In the genomic region with DNA sequence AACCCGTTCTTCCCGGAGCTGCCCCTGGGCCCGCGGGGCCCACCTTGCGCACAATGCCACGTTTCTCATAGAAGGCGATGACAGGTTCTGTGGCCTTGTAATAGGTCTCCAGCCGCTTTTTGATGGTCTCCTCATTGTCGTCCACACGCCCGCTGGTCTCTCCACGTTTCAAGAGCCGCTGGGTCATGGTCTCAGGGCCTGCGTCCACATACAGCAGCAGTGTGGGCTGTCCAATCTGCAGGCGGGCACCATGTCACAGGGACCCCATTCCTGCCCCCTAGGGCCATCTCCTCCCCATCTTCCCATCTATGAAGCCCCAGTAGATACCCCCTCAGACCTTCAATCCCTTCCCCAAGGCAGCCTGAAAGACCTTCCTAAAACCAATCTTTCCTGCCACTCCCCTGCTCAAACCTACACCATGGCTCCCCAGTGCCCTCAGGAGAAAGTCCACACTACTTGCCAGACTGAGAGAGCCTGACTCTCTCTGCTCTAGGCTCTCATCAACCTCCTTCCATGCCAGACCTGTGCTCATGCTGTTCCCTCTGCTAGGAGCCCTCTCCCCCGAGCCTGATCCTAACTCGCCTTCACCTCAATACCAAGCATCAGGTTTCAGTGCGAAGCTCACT, we compare ENCODE assay signal across 17 cellular contexts. TPM values are rescaled to one million over a fixed set of nuclear protein-coding genes. Genes with fewer than 3 reads are reported as not detected.
DNase-seq lines count a peak whose midpoint lies in the region; ATAC-seq and TF ChIP-seq lines count a peak whose summit lies in the region.
"Had no signal": no experiment of that assay in that cellular context is flagged by ENCODE, and none has a peak within 500 bp of the region (broad histone marks: within the 10 kb centered on the region; RNA-seq: fewer than 3 reads in every experiment).

No MANE protein-coding gene starts in this region.

- H3K27ac ChIP-seq in subcutaneous abdominal adipose tissue (ENCODE audit: low read depth, low read length), result peak overlapping the region; percentile 62
- H3K27ac ChIP-seq: 22Rv1, brain microvascular endothelial cell, pancreas had no signal

- H3K36me3 Mint-ChIP-seq in activated CD8-positive, alpha-beta T cell treated with anti-CD3 and anti-CD28 coated beads, Interleukin-2, amount 10 ng/mL, durations not matched to agents 7 days and 5 days (ENCODE audit: low read depth), result peaks cover 6% of the 10 kb centered on the region
- H3K36me3 Mint-ChIP-seq in activated CD8-positive, alpha-beta T cell treated with anti-CD3 and anti-CD28 coated beads for 36 hours (ENCODE audit: low read depth), result no peaks in the 10 kb centered on the region
- H3K36me3 Mint-ChIP-seq in activated T-helper 17 cell treated with anti-CD3 and anti-CD28 coated beads, Interleukin-2, amount 50 U/mL, for 72 hours (ENCODE audit: low read depth), result no peaks in the 10 kb centered on the region
- H3K36me3 Mint-ChIP-seq in memory B cell, result no peaks in the 10 kb centered on the region
- H3K36me3 Mint-ChIP-seq in HFFc6 (ENCODE audit: low read depth), result peaks cover 9% of the 10 kb centered on the region; the same call in 1 of the 2 replicates

- POLR2A ChIA-PET in activated CD8-positive, alpha-beta T cell treated with anti-CD3 and anti-CD28 coated beads, Interleukin-2, amount 10 ng/mL, durations not matched to agents 7 days and 5 days (lab: Charles Lee), result interaction anchor here (0.6 to 1.4 kb wide), 2 partner anchors 16 to 80 kb away, joined by 3 read pairs; no protein-coding TSS in a partner anchor
- POLR2A ChIA-PET in activated CD8-positive, alpha-beta T cell treated with anti-CD3 and anti-CD28 coated beads for 36 hours (lab: Charles Lee), result interaction anchor here (1.3 to 2.0 kb wide), 4 partner anchors 10 to 134 kb away, joined by 3 to 8 read pairs (median 6); partner anchors contain the start of gene ENG

- intact Hi-C loops in activated CD8-positive, alpha-beta T cell treated with anti-CD3 and anti-CD28 coated beads for 36 hours (cut with micrococcal nuclease), result loop anchor here (5.0 kb wide), 2 partner anchors 66 to 131 kb away; partner anchors contain the start of genes FPGS and TOR2A

- no peaks in the 10 kb centered on the region for H3K9me3 ChIP-seq in subcutaneous abdominal adipose tissue (ENCODE audit: control insufficient read depth in 5 of 5, low read length in 5 of 5)
- H3K9me3 ChIP-seq: pancreas, tibial nerve had no signal

- H3K9ac ChIP-seq in subcutaneous abdominal adipose tissue (ENCODE audit: low read length in 5 of 5), result no peak overlapping the region

- H3K36me3 ChIP-seq in subcutaneous abdominal adipose tissue (ENCODE audit: control insufficient read depth in 5 of 5, insufficient read depth in 5 of 5, low read length in 5 of 5), result peaks cover 0 to 42% (median 35%) of the 10 kb centered on the region in 5 donors

- H3K27me3 Mint-ChIP-seq in activated CD8-positive, alpha-beta T cell treated with anti-CD3 and anti-CD28 coated beads, Interleukin-2, amount 10 ng/mL, durations not matched to agents 7 days and 5 days (ENCODE audit: low read depth), result no peaks in the 10 kb centered on the region
- H3K27me3 Mint-ChIP-seq in activated CD8-positive, alpha-beta T cell treated with anti-CD3 and anti-CD28 coated beads for 36 hours, result no peaks in the 10 kb centered on the region
- no peaks in the 10 kb centered on the region for H3K27me3 Mint-ChIP-seq in activated T-helper 17 cell treated with anti-CD3 and anti-CD28 coated beads, Interleukin-2, amount 50 U/mL, for 72 hours
- H3K27me3 Mint-ChIP-seq in memory B cell (no peaks in the 10 kb centered on the region), HFFc6 (ENCODE audit: insufficient read depth) (no peaks in the 10 kb centered on the region; the same call in none of the 2 replicates)
- H3K27me3 Mint-ChIP-seq: activated CD4-positive, alpha-beta T cell treated with anti-CD3 and anti-CD28 coated beads for 36 hours; activated CD8-positive, alpha-beta memory T cell treated with anti-CD3 and anti-CD28 coated beads, Interleukin-2, amount 10 ng/mL, durations not matched to agents 7 days and 5 days had no signal

- CTCF ChIA-PET in activated CD8-positive, alpha-beta T cell treated with anti-CD3 and anti-CD28 coated beads, Interleukin-2, amount 10 ng/mL, durations not matched to agents 7 days and 5 days (lab: Charles Lee), result interaction anchor here (0.6 to 4.9 kb wide), 16 partner anchors 14 to 363 kb away, joined by 3 to 55 read pairs (median 9); partner anchors contain the start of genes CDK9, ENG, ST6GALNAC6 and TOR2A
- CTCF ChIA-PET in activated CD8-positive, alpha-beta T cell treated with anti-CD3 and anti-CD28 coated beads for 36 hours (lab: Charles Lee), result interaction anchor here (1.2 to 9.2 kb wide), 15 partner anchors 12 to 348 kb away, joined by 3 to 107 read pairs (median 12); partner anchors contain the start of genes ENG and TOR2A

- ATAC-seq in activated CD8-positive, alpha-beta T cell treated with anti-CD3 and anti-CD28 coated beads, Interleukin-2, amount 10 ng/mL, durations not matched to agents 7 days and 5 days, result no peak
- ATAC-seq in activated CD8-positive, alpha-beta T cell treated with anti-CD3 and anti-CD28 coated beads for 36 hours, result no peak
- ATAC-seq in activated T-helper 17 cell treated with anti-CD3 and anti-CD28 coated beads, Interleukin-2, amount 50 U/mL, for 72 hours (replicated peaks), result no peak
- no peak for ATAC-seq in memory B cell (ENCODE audit: low read depth)
- no peak for ATAC-seq in HG03432 (IDR thresholded peaks at IDR 0.05; ENCODE audit: unreplicated experiment)
- ATAC-seq: activated CD4-positive, alpha-beta T cell treated with anti-CD3 and anti-CD28 coated beads for 36 hours; activated CD8-positive, alpha-beta memory T cell treated with anti-CD3 and anti-CD28 coated beads, Interleukin-2, amount 10 ng/mL, durations not matched to agents 7 days and 5 days; pancreas had no signal

- peaks cover 0 to 36% (median 15%) of the 10 kb centered on the region in 5 donors for H3K4me1 ChIP-seq in subcutaneous abdominal adipose tissue (ENCODE audit: control insufficient read depth in 5 of 5, insufficient read depth in 5 of 5, low read length in 5 of 5)
- H3K4me1 ChIP-seq: pancreas had no signal

- H3K4me3 ChIP-seq in subcutaneous abdominal adipose tissue (ENCODE audit: low read depth in 1 of 5, low read length in 5 of 5), result no peak overlapping the region
- H3K4me3 ChIP-seq: pancreas, tibial nerve had no signal

- peaks cover 24% of the 10 kb centered on the region for H3K4me1 Mint-ChIP-seq in activated CD8-positive, alpha-beta T cell treated with anti-CD3 and anti-CD28 coated beads, Interleukin-2, amount 10 ng/mL, durations not matched to agents 7 days and 5 days (ENCODE audit: low read depth)
- H3K4me1 Mint-ChIP-seq in activated CD8-positive, alpha-beta T cell treated with anti-CD3 and anti-CD28 coated beads for 36 hours (ENCODE audit: low read depth), result peaks cover 14% of the 10 kb centered on the region
- peaks cover 11% of the 10 kb centered on the region for H3K4me1 Mint-ChIP-seq in activated T-helper 17 cell treated with anti-CD3 and anti-CD28 coated beads, Interleukin-2, amount 50 U/mL, for 72 hours
- H3K4me1 Mint-ChIP-seq in memory B cell, result peaks cover 18% of the 10 kb centered on the region
- peaks cover 6% of the 10 kb centered on the region; the same call in 1 of the 2 replicates for H3K4me1 Mint-ChIP-seq in HFFc6 (ENCODE audit: low read depth)

- DNase-seq in activated CD8-positive, alpha-beta T cell treated with anti-CD3 and anti-CD28 coated beads, Interleukin-2, amount 10 ng/mL, durations not matched to agents 7 days and 5 days, result no peak
- no peak for DNase-seq in activated CD8-positive, alpha-beta T cell treated with anti-CD3 and anti-CD28 coated beads for 36 hours
- DNase-seq in memory B cell (ENCODE audit: low spot score in 2 of 2), result no peak
- no peak for DNase-seq in HFFc6
- DNase-seq in NCI-H2029 treated with DMSO at 0.1 percent for 48 hours (lab: John Stamatoyannopoulos, UW), result no peak
- DNase-seq: activated CD4-positive, alpha-beta T cell treated with anti-CD3 and anti-CD28 coated beads for 36 hours; activated CD8-positive, alpha-beta memory T cell treated with anti-CD3 and anti-CD28 coated beads, Interleukin-2, amount 10 ng/mL, durations not matched to agents 7 days and 5 days; brain microvascular endothelial cell; Calu3; NCI-H69; stimulated activated naive CD4-positive, alpha-beta T cell treated with Interleukin-2 at 50 U/mL for 16 hours had no signal

- peak overlapping the region; percentile 11 for H3K27ac Mint-ChIP-seq in activated CD8-positive, alpha-beta T cell treated with anti-CD3 and anti-CD28 coated beads, Interleukin-2, amount 10 ng/mL, durations not matched to agents 7 days and 5 days
- no peak overlapping the region for H3K27ac Mint-ChIP-seq in activated CD8-positive, alpha-beta T cell treated with anti-CD3 and anti-CD28 coated beads for 36 hours
- peak overlapping the region; percentile 42 for H3K27ac Mint-ChIP-seq in activated T-helper 17 cell treated with anti-CD3 and anti-CD28 coated beads, Interleukin-2, amount 50 U/mL, for 72 hours
- H3K27ac Mint-ChIP-seq in memory B cell (peak overlapping the region; percentile 69), HFFc6 (no peak overlapping the region)
- H3K27ac Mint-ChIP-seq: activated CD4-positive, alpha-beta T cell treated with anti-CD3 and anti-CD28 coated beads for 36 hours; activated CD8-positive, alpha-beta memory T cell treated with anti-CD3 and anti-CD28 coated beads, Interleukin-2, amount 10 ng/mL, durations not matched to agents 7 days and 5 days had no signal

- H3K4me3 Mint-ChIP-seq in activated CD8-positive, alpha-beta T cell treated with anti-CD3 and anti-CD28 coated beads, Interleukin-2, amount 10 ng/mL, durations not matched to agents 7 days and 5 days, result no peak overlapping the region
- no peak overlapping the region for H3K4me3 Mint-ChIP-seq in activated CD8-positive, alpha-beta T cell treated with anti-CD3 and anti-CD28 coated beads for 36 hours
- H3K4me3 Mint-ChIP-seq in activated T-helper 17 cell treated with anti-CD3 and anti-CD28 coated beads, Interleukin-2, amount 50 U/mL, for 72 hours, result no peak overlapping the region
- no peak overlapping the region for H3K4me3 Mint-ChIP-seq in memory B cell
- no peak overlapping the region for H3K4me3 Mint-ChIP-seq in HFFc6
- H3K4me3 Mint-ChIP-seq: activated CD4-positive, alpha-beta T cell treated with anti-CD3 and anti-CD28 coated beads for 36 hours; activated CD8-positive, alpha-beta memory T cell treated with anti-CD3 and anti-CD28 coated beads, Interleukin-2, amount 10 ng/mL, durations not matched to agents 7 days and 5 days had no signal

- TF ChIP-seq CTCF in activated CD8-positive, alpha-beta T cell treated with anti-CD3 and anti-CD28 coated beads for 36 hours (IDR thresholded peaks at IDR 0.05), result no peak
- no peak for TF ChIP-seq CTCF in HFFc6 (IDR thresholded peaks at IDR 0.05)

- H3K27me3 ChIP-seq in subcutaneous abdominal adipose tissue (ENCODE audit: control insufficient read depth in 5 of 5, insufficient read depth in 4 of 5, low read length in 5 of 5), result no peaks in the 10 kb centered on the region
- H3K27me3 ChIP-seq: brain microvascular endothelial cell, pancreas, tibial nerve had no signal

- H3K9me3 Mint-ChIP-seq in activated CD8-positive, alpha-beta T cell treated with anti-CD3 and anti-CD28 coated beads, Interleukin-2, amount 10 ng/mL, durations not matched to agents 7 days and 5 days (ENCODE audit: insufficient read depth), result no peaks in the 10 kb centered on the region
- H3K9me3 Mint-ChIP-seq in activated CD8-positive, alpha-beta T cell treated with anti-CD3 and anti-CD28 coated beads for 36 hours, result no peaks in the 10 kb centered on the region
- no peaks in the 10 kb centered on the region for H3K9me3 Mint-ChIP-seq in activated T-helper 17 cell treated with anti-CD3 and anti-CD28 coated beads, Interleukin-2, amount 50 U/mL, for 72 hours
- H3K9me3 Mint-ChIP-seq in memory B cell (no peaks in the 10 kb centered on the region), HFFc6 (no peaks in the 10 kb centered on the region)

RNA-seq across cellular contexts. Expression of gene AK1, which starts 9.1 kb away (rescaled TPM):
- total RNA-seq in activated CD8-positive, alpha-beta T cell treated with anti-CD3 and anti-CD28 coated beads, Interleukin-2, amount 10 ng/mL, durations not matched to agents 7 days and 5 days, result 10 to 100 TPM; 22.4 to 30.4 TPM
- 10 to 100 TPM; 12.1 to 14.8 TPM for total RNA-seq in activated CD8-positive, alpha-beta T cell treated with anti-CD3 and anti-CD28 coated beads for 36 hours
- total RNA-seq in activated T-helper 17 cell treated with anti-CD3 and anti-CD28 coated beads, Interleukin-2, amount 50 U/mL, for 72 hours, result 10 to 100 TPM; 23.2 to 79.0 TPM
- total RNA-seq in HFFc6 (2021; fragmentation: NEBNext Ultra II Directional; extraction: Animal tissue kit (Norgen Biotek cat#: 25700)), result 100 to 1,000 TPM; 109 to 130 (median 124) TPM

RNA-seq across cellular contexts. Expression of gene ENG, which starts 13.9 kb away (rescaled TPM):
- 10 to 100 TPM; 22.9 to 24.3 TPM for total RNA-seq in activated CD8-positive, alpha-beta T cell treated with anti-CD3 and anti-CD28 coated beads, Interleukin-2, amount 10 ng/mL, durations not matched to agents 7 days and 5 days
- 10 to 100 TPM; 14.2 to 15.0 TPM for total RNA-seq in activated CD8-positive, alpha-beta T cell treated with anti-CD3 and anti-CD28 coated beads for 36 hours
- total RNA-seq in activated T-helper 17 cell treated with anti-CD3 and anti-CD28 coated beads, Interleukin-2, amount 50 U/mL, for 72 hours, result 10 to 100 TPM in 1 of 2 donors, 1 to 10 TPM in 1; 10.0 to 18.7 TPM
- 100 to 1,000 TPM; 205 to 249 (median 227) TPM for total RNA-seq in HFFc6 (2021; fragmentation: NEBNext Ultra II Directional; extraction: Animal tissue kit (Norgen Biotek cat#: 25700))
- total RNA-seq: Calu3 had no signal

RNA-seq across cellular contexts. Expression of gene ST6GALNAC6, which starts 31.0 kb away (rescaled TPM):
- total RNA-seq in activated CD8-positive, alpha-beta T cell treated with anti-CD3 and anti-CD28 coated beads, Interleukin-2, amount 10 ng/mL, durations not matched to agents 7 days and 5 days, result 10 to 100 TPM; 68.6 to 77.6 TPM
- total RNA-seq in activated CD8-positive, alpha-beta T cell treated with anti-CD3 and anti-CD28 coated beads for 36 hours, result 10 to 100 TPM; 36.9 to 38.8 TPM
- 100 to 1,000 TPM in 1 of 2 donors, 10 to 100 TPM in 1; 61.7 to 124 TPM for total RNA-seq in activated T-helper 17 cell treated with anti-CD3 and anti-CD28 coated beads, Interleukin-2, amount 50 U/mL, for 72 hours
- total RNA-seq in HFFc6 (2021; fragmentation: NEBNext Ultra II Directional; extraction: Animal tissue kit (Norgen Biotek cat#: 25700)), result 10 to 100 TPM; 29.3 to 40.6 (median 34.2) TPM

RNA-seq across cellular contexts. Expression of gene ST6GALNAC4, which starts 48.5 kb away (rescaled TPM):
- total RNA-seq in activated CD8-positive, alpha-beta T cell treated with anti-CD3 and anti-CD28 coated beads, Interleukin-2, amount 10 ng/mL, durations not matched to agents 7 days and 5 days, result 10 to 100 TPM; 37.0 to 39.7 TPM
- 10 to 100 TPM; 34.3 to 34.9 TPM for total RNA-seq in activated CD8-positive, alpha-beta T cell treated with anti-CD3 and anti-CD28 coated beads for 36 hours
- 10 to 100 TPM; 19.6 to 19.8 TPM for total RNA-seq in activated T-helper 17 cell treated with anti-CD3 and anti-CD28 coated beads, Interleukin-2, amount 50 U/mL, for 72 hours
- total RNA-seq in HFFc6 (2021; fragmentation: NEBNext Ultra II Directional; extraction: Animal tissue kit (Norgen Biotek cat#: 25700)), result 10 to 100 TPM; 22.9 to 33.4 (median 27.7) TPM

Comparison
In these comparisons a context has a peak if more than half of its experiments do, and no peak if none do; other contexts are left out.
1. H3K27ac Mint-ChIP-seq: peak in activated CD8-positive, alpha-beta T cell treated with anti-CD3 and anti-CD28 coated beads, Interleukin-2, amount 10 ng/mL, durations not matched to agents 7 days and 5 days (single experiment), activated T-helper 17 cell treated with anti-CD3 and anti-CD28 coated beads, Interleukin-2, amount 50 U/mL, for 72 hours (single experiment) and memory B cell (single experiment); none in activated CD8-positive, alpha-beta T cell treated with anti-CD3 and anti-CD28 coated beads for 36 hours (single experiment) and HFFc6 (single experiment).
2. RNA of gene ENG, which starts 13.9 kb away (total RNA-seq): 205 to 249 TPM in HFFc6; 22.9 to 24.3 TPM in activated CD8-positive, alpha-beta T cell treated with anti-CD3 and anti-CD28 coated beads, Interleukin-2, amount 10 ng/mL, durations not matched to agents 7 days and 5 days, 10.0 to 18.7 TPM in activated T-helper 17 cell treated with anti-CD3 and anti-CD28 coated beads, Interleukin-2, amount 50 U/mL, for 72 hours and 14.2 to 15.0 TPM in activated CD8-positive, alpha-beta T cell treated with anti-CD3 and anti-CD28 coated beads for 36 hours; every median in the first group is over 4 times any median in the second.